In the genomic region with DNA sequence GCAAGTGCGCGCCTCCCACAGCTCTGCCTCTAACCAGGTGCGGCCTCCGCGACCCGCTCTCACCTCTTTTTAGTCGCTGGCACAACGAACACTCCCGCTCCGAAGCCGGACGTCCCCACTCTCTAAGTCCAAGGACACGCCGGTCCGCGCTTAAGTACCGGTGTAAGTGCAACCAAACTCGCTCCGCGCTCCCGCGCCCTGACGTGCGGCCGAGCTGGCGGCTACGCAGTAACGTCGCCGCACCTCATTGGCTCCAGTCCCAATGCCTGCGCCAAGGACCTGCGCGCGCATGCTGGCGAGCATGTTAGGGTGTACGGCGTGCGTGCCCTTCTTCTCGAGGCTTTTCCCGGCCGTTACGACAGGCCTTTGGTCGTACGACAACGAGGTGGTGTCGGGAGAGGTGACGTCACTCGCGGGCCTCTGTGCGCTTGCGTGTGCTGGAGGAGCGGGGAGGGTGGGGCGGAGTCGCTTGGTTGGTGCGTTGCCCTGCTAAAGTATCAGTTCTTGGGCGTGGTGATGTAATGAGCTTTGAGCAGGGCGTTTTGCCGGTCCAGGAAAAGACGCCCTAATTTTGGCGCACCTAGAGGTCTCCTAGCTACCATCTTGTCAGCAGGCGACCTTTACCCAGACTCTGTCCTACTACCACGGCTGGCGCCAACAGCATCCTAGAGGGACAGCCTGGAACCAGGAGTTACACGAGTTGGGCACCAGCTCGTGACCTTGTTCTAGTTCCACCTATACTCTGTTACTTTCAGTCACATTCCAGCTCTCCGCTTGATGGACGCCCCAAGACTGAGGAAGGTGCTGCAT, we compare ENCODE assay signal across 8 cellular contexts. TPM values are rescaled to one million over a fixed set of nuclear protein-coding genes. Genes with fewer than 3 reads are reported as not detected.
DNase-seq lines count a peak whose midpoint lies in the region; ATAC-seq, FAIRE-seq and TF ChIP-seq lines count a peak whose summit lies in the region.

A gene (minus strand): TSS at position 124 of the 810 bp plus-strand sequence. CDS start 1,141 bp downstream, outside the sequence.

- H3K36me3 ChIP-seq in NT2/D1 (ENCODE audit: insufficient read depth, insufficient read length, low read length) = peaks cover 41% of the 10 kb centered on the region
- H3K36me3 ChIP-seq in H1 (ENCODE audit: control insufficient read depth in 2 of 4, insufficient read depth in 4 of 4, low read length in 3 of 4) = peaks cover 8 to 31% (median 19%) of the 10 kb centered on the region in 4 experiments

- H3K27ac ChIP-seq in H1 (ENCODE audit: low read depth, low read length) = peak within 1 kb of the TSS; percentile 94

- peak within 1 kb of the TSS; percentile 98 for H4K5ac ChIP-seq in H1 (ENCODE audit: insufficient read length, low read depth, low read length)

- H4K91ac ChIP-seq in H1 (replicated peaks; ENCODE audit: insufficient read length, low read length) = peak within 1 kb of the TSS; percentile 97

- H2AK5ac ChIP-seq in H1 (ENCODE audit: low read depth, low read length) = peak within 1 kb of the TSS; percentile 68; the same call in 1 of the 2 replicates

- DNase-seq in COR-L47 (lab: John Stamatoyannopoulos, UW) (peak; percentile 100), HUDEP-2 (lab: John Stamatoyannopoulos, UW; ENCODE audit: unreplicated experiment in 76 of 76) (peak; percentile 45 to 100 (median 99)), NT2/D1 (ENCODE audit: low read depth, low spot score) (peak; percentile 100), H1 (ENCODE audit: low read depth in 1 of 2, low spot score in 2 of 2) (peak; percentile 98 to 100), memory B cell (ENCODE audit: low spot score in 2 of 2) (peak; percentile 99)
- peak; percentile 100 for DNase-seq in activated CD8-positive, alpha-beta memory T cell treated with anti-CD3 and anti-CD28 coated beads, Interleukin-2, amount 10 ng/mL, durations not matched to agents 7 days and 5 days
- DNase-seq in stimulated activated CD8-positive, alpha-beta memory T cell treated with anti-CD3 and anti-CD28 coated beads, Interleukin-12 subunit alpha, Interleukin-12 subunit beta, amount 100 ng/mL, for 24 hours (ENCODE audit: extremely low read depth) = peak; percentile 99

- H3K9me3 ChIP-seq in NT2/D1 (ENCODE audit: insufficient read depth, low read length) (no peaks in the 10 kb centered on the region), H1 (ENCODE audit: insufficient read depth in 2 of 2, low read depth in 1 of 2, low read length in 1 of 2) (no peaks in the 10 kb centered on the region)

- peak within 1 kb of the TSS; percentile 95 for H3K4me3 ChIP-seq in NT2/D1 (ENCODE audit: insufficient read length, low read depth)
- peak within 1 kb of the TSS; percentile 84 to 100 (median 98) for H3K4me3 ChIP-seq in H1 (ENCODE audit: extremely low read depth in 1 of 4, insufficient read depth in 2 of 4, low read depth in 3 of 4, low read length in 4 of 4)

- H3K9ac ChIP-seq in NT2/D1 (ENCODE audit: insufficient read length, low read depth) (peak within 1 kb of the TSS; percentile 98), H1 (replicated peaks in 1 of 4; ENCODE audit: extremely low read depth in 1 of 4, low read depth in 3 of 4, low read length in 3 of 4) (peak within 1 kb of the TSS; percentile 84 to 97 (median 92))

- peak within 1 kb of the TSS; percentile 85 to 98 for H3K4me2 ChIP-seq in H1 (ENCODE audit: insufficient read depth in 1 of 2, low read depth in 2 of 2, low read length in 2 of 2)

- H3K79me1 ChIP-seq in H1 (ENCODE audit: low read depth, low read length) = no peaks in the 10 kb centered on the region

- H3K36me3 Mint-ChIP-seq in activated CD8-positive, alpha-beta memory T cell treated with anti-CD3 and anti-CD28 coated beads, Interleukin-2, amount 10 ng/mL, durations not matched to agents 7 days and 5 days = peaks cover 29% of the 10 kb centered on the region
- H3K36me3 Mint-ChIP-seq in memory B cell = peaks cover 16% of the 10 kb centered on the region

- peaks cover 8 to 29% of the 10 kb centered on the region in 2 experiments for H3K79me2 ChIP-seq in H1 (ENCODE audit: control insufficient read depth in 1 of 2, insufficient read depth in 2 of 2, low read length in 2 of 2)

- peak within 1 kb of the TSS; percentile 96 for H3K27ac Mint-ChIP-seq in activated CD8-positive, alpha-beta memory T cell treated with anti-CD3 and anti-CD28 coated beads, Interleukin-2, amount 10 ng/mL, durations not matched to agents 7 days and 5 days
- H3K27ac Mint-ChIP-seq in memory B cell = peak within 1 kb of the TSS; percentile 99

- ATAC-seq in GM21381 (IDR thresholded peaks at IDR 0.05; ENCODE audit: unreplicated experiment) (peak; percentile 93), memory B cell (ENCODE audit: low read depth) (peak; percentile 86)
- peak; percentile 93 for ATAC-seq in activated CD8-positive, alpha-beta memory T cell treated with anti-CD3 and anti-CD28 coated beads, Interleukin-2, amount 10 ng/mL, durations not matched to agents 7 days and 5 days

- TF ChIP-seq CTCF in H1 (IDR thresholded peaks at IDR 0.05; ENCODE audit: control extremely low read depth in 1 of 3, insufficient read depth in 1 of 3, low read depth in 1 of 3, low read length in 3 of 3) = no peak

- H2AFZ ChIP-seq in H1 (ENCODE audit: low read length) = peak within 1 kb of the TSS; percentile 96

- peak within 1 kb of the TSS; percentile 94 for H4K8ac ChIP-seq in H1 (ENCODE audit: extremely low read depth, insufficient read depth, low read length)

- H3K4ac ChIP-seq in H1 (replicated peaks; ENCODE audit: insufficient read length, low read depth, low read length) = peak within 1 kb of the TSS; percentile 100

- peak within 1 kb of the TSS; percentile 97 for H3K18ac ChIP-seq in H1 (ENCODE audit: extremely low read depth, low read length)

- H3K4me1 Mint-ChIP-seq in activated CD8-positive, alpha-beta memory T cell treated with anti-CD3 and anti-CD28 coated beads, Interleukin-2, amount 10 ng/mL, durations not matched to agents 7 days and 5 days = peaks cover 21% of the 10 kb centered on the region
- H3K4me1 Mint-ChIP-seq in memory B cell = peaks cover 8% of the 10 kb centered on the region

- no peak within 1 kb of the TSS for H2BK120ac ChIP-seq in H1 (replicated peaks; ENCODE audit: low read depth, low read length)

- H3K23me2 ChIP-seq in H1 (ENCODE audit: low read depth, low read length) = peaks cover 5% of the 10 kb centered on the region

- H3K56ac ChIP-seq in H1 (replicated peaks; ENCODE audit: insufficient read length, low read depth, low read length) = peak within 1 kb of the TSS; percentile 80

- peak within 1 kb of the TSS; percentile 91 for H2BK5ac ChIP-seq in H1 (ENCODE audit: low read depth, low read length)

- H4K20me1 ChIP-seq in H1 (replicated peaks in 1 of 2; ENCODE audit: control insufficient read depth in 1 of 2, insufficient read depth in 2 of 2, low read length in 2 of 2) = peaks cover 2 to 3% of the 10 kb centered on the region in 2 experiments

- POLR2A ChIA-PET in H1 (lab: Charles Lee; ENCODE audit: partially characterized antibody) = interaction anchor here (0.6 to 6.0 kb wide), 35 partner anchors 9 to 683 kb away, joined by 3 to 89 read pairs (median 4); a partner anchor contains a TSS

- no peaks in the 10 kb centered on the region for H3K27me3 Mint-ChIP-seq in activated CD8-positive, alpha-beta memory T cell treated with anti-CD3 and anti-CD28 coated beads, Interleukin-2, amount 10 ng/mL, durations not matched to agents 7 days and 5 days
- H3K27me3 Mint-ChIP-seq in memory B cell = no peaks in the 10 kb centered on the region

- peak; percentile 98 to 99 for TF ChIP-seq POLR2A in H1 (IDR thresholded peaks at IDR 0.05; ENCODE audit: control extremely low read depth in 1 of 2, low read depth in 2 of 2, low read length in 2 of 2)

- H2BK20ac ChIP-seq in H1 (ENCODE audit: low read length) = no peak within 1 kb of the TSS

- no peaks in the 10 kb centered on the region for H3K27me3 ChIP-seq in NT2/D1 (ENCODE audit: insufficient read depth, insufficient read length)
- H3K27me3 ChIP-seq in H1 (replicated peaks in 1 of 4; ENCODE audit: control insufficient read depth in 3 of 4, extremely low read depth in 1 of 4, insufficient read depth in 3 of 4, low read length in 3 of 4) = no peaks in the 10 kb centered on the region

- CTCF ChIA-PET in activated CD8-positive, alpha-beta memory T cell treated with anti-CD3 and anti-CD28 coated beads, Interleukin-2, amount 10 ng/mL, durations not matched to agents 7 days and 5 days (lab: Charles Lee) = interaction anchor here (0.6 to 5.2 kb wide), 8 partner anchors 16 to 313 kb away, joined by 3 to 24 read pairs (median 4); a partner anchor contains a TSS
- CTCF ChIA-PET in H1 (lab: Charles Lee; ENCODE audit: partially characterized antibody) = interaction anchor here (0.6 to 1.6 kb wide), 6 partner anchors 14 to 305 kb away, joined by 3 to 6 read pairs (median 4); no protein-coding TSS in a partner anchor

- peak; percentile 82 for FAIRE-seq in H1 (lab: Jason Lieb, UNC)

- no peak within 1 kb of the TSS for H3K23ac ChIP-seq in H1 (ENCODE audit: insufficient read length)

- no peak for TF ChIP-seq RAD21 in H1 (IDR thresholded peaks at IDR 0.05 in 1 of 2, conservative IDR thresholded peaks at IDR 0.05 in 1 of 2; ENCODE audit: low read depth in 2 of 2, low read length in 2 of 2)

- TF ChIP-seq EP300 in H1 (IDR thresholded peaks at IDR 0.05; ENCODE audit: borderline replicate concordance in 1 of 2, low read depth in 2 of 2, low read length in 2 of 2) = no peak

- H3K14ac ChIP-seq in H1 (ENCODE audit: insufficient read length) = no peak within 1 kb of the TSS

- peak within 1 kb of the TSS; percentile 96 for H3K4me3 Mint-ChIP-seq in activated CD8-positive, alpha-beta memory T cell treated with anti-CD3 and anti-CD28 coated beads, Interleukin-2, amount 10 ng/mL, durations not matched to agents 7 days and 5 days
- H3K4me3 Mint-ChIP-seq in memory B cell = peak within 1 kb of the TSS; percentile 97

- 3% methylated on average over 62 of the region's 67 CpGs; no CpG with 5 or more reads in 1 of the 2 experiments for WGBS in H1 (ENCODE audit: extremely low coverage in 1 of 2, insufficient coverage in 1 of 2, insufficient read length in 1 of 2, insufficient replicate concordance in 2 of 2, low coverage in 1 of 2, low lambda C conversion rate in 2 of 2, missing lambda C conversion rate in 1 of 2), 2 experiments

- peak within 1 kb of the TSS; percentile 46; the same call in 1 of the 2 replicates for H2BK15ac ChIP-seq in H1 (ENCODE audit: low read length)

- no peaks in the 10 kb centered on the region for H3K4me1 ChIP-seq in NT2/D1 (ENCODE audit: insufficient read depth, insufficient read length)
- H3K4me1 ChIP-seq in H1 (replicated peaks in 1 of 4; ENCODE audit: control insufficient read depth in 3 of 4, insufficient read depth in 4 of 4, low read length in 3 of 4) = no peaks in the 10 kb centered on the region

- no peaks in the 10 kb centered on the region for H3K9me3 Mint-ChIP-seq in activated CD8-positive, alpha-beta memory T cell treated with anti-CD3 and anti-CD28 coated beads, Interleukin-2, amount 10 ng/mL, durations not matched to agents 7 days and 5 days (ENCODE audit: low read depth)
- no peaks in the 10 kb centered on the region for H3K9me3 Mint-ChIP-seq in memory B cell

- H2BK12ac ChIP-seq in H1 (ENCODE audit: low read depth, low read length) = peak within 1 kb of the TSS; percentile 60; the same call in 1 of the 2 replicates

RNA-seq across cellular contexts. Expression of the gene that starts here (rescaled TPM):
- total RNA-seq in activated CD8-positive, alpha-beta memory T cell treated with anti-CD3 and anti-CD28 coated beads, Interleukin-2, amount 10 ng/mL, durations not matched to agents 7 days and 5 days = 100 to 1,000 TPM; 137 to 160 TPM
- total RNA-seq in H1 (2021; fragmentation: NEBNext Ultra II Directional; extraction: Animal tissue kit (Norgen Biotek cat#: 25700)) = 229 and 231 TPM in 2 replicates
- polyA plus RNA-seq in H1 (2011; rRNA removed) = 18.4 and 48.6 TPM in 2 replicates
- polyA plus RNA-seq in H1 (2011; cell fraction: cytosol; rRNA removed) = 54.2 TPM
- polyA plus RNA-seq in H1 (2011; cell fraction: nucleus; rRNA removed) = 10.0 TPM
- polyA plus RNA-seq in H1 (2012, experiment 1 of 2) = 113 to 197 TPM (median 125 TPM) in 4 replicates
- 13.9 TPM for polyA plus RNA-seq in H1 (2012, experiment 2 of 2)
- 182 TPM for polyA plus RNA-seq in H1 (2013, experiment 1 of 2)
- polyA plus RNA-seq in H1 (2013, experiment 2 of 2) = 197 TPM
- 13.4 and 27.5 TPM in 2 replicates for polyA minus RNA-seq in H1 (2011; rRNA and poly(A)+ RNA removed)
- 41.8 TPM for polyA minus RNA-seq in H1 (2011; cell fraction: cytosol; rRNA and poly(A)+ RNA removed)
- 33.4 TPM for polyA minus RNA-seq in H1 (2011; cell fraction: nucleus; rRNA and poly(A)+ RNA removed)

Comparison
In these comparisons a context has a peak if more than half of its experiments do, and no peak if none do; other contexts are left out.
1. Peak in every context shown above with its lines: DNase-seq, ATAC-seq, H3K4me3 ChIP-seq and H3K27ac ChIP-seq.